ENCODE assay signal across 8 cellular contexts in genomic region chr12:89494411-89495231, GRCh38. TPM values are rescaled to one million over a fixed set of nuclear protein-coding genes. Genes with fewer than 3 reads are reported as not detected.
A peak's percentile ranks its signal among the peaks of the same experiment; 100 is the strongest.
DNase-seq lines count a peak whose midpoint lies in the region; ATAC-seq, FAIRE-seq and TF ChIP-seq lines count a peak whose summit lies in the region.

No MANE protein-coding gene starts in this region.

- no peaks in the 10 kb centered on the region for H3K9me2 ChIP-seq in PC-9 (ENCODE audit: insufficient read depth)

- no peak for FAIRE-seq in pancreas (lab: Jason Lieb, UNC)

- H3K4me2 ChIP-seq in smooth muscle cell (peak overlapping the region; percentile 37), PC-9 (no peak overlapping the region)

- intact Hi-C loops in pancreas (cut with DNase I) (no loop called here), PC-9 (cut with micrococcal nuclease; ENCODE audit: unreplicated experiment) (no loop called here)

- H2AFZ ChIP-seq in smooth muscle cell (ENCODE audit: low read depth): peak overlapping the region; percentile 50
- H2AFZ ChIP-seq in PC-9: no peak overlapping the region

- H3K9me3 ChIP-seq in smooth muscle cell (replicated peaks; ENCODE audit: low read depth): no peaks in the 10 kb centered on the region
- H3K9me3 ChIP-seq in pancreas: no peaks in the 10 kb centered on the region
- no peaks in the 10 kb centered on the region for H3K9me3 ChIP-seq in PC-9 (ENCODE audit: insufficient read depth, low read depth)

- TF ChIP-seq CTCF in smooth muscle cell (IDR thresholded peaks at IDR 0.05; ENCODE audit: borderline replicate concordance, insufficient read depth, poor library complexity, severe bottlenecking) (no peak), pancreas (IDR thresholded peaks at IDR 0.05) (no peak), PC-9 (conservative IDR thresholded peaks at IDR 0.05) (no peak)

- H3K79me2 ChIP-seq in smooth muscle cell (ENCODE audit: low read depth) (no peaks in the 10 kb centered on the region), PC-9 (ENCODE audit: low read depth) (no peaks in the 10 kb centered on the region)

- peaks cover 51% of the 10 kb centered on the region for H3K36me3 Mint-ChIP-seq in activated CD8-positive, alpha-beta memory T cell treated with anti-CD3 and anti-CD28 coated beads, Interleukin-2, amount 10 ng/mL, durations not matched to agents 7 days and 5 days

- H3K27ac Mint-ChIP-seq in activated CD8-positive, alpha-beta memory T cell treated with anti-CD3 and anti-CD28 coated beads, Interleukin-2, amount 10 ng/mL, durations not matched to agents 7 days and 5 days: peak overlapping the region; percentile 88

- H3K27ac ChIP-seq in smooth muscle cell (ENCODE audit: low read depth): peak overlapping the region; percentile 59
- no peak overlapping the region for H3K27ac ChIP-seq in pancreas
- no peak overlapping the region for H3K27ac ChIP-seq in PC-9

- no peaks in the 10 kb centered on the region for H3K27me3 ChIP-seq in smooth muscle cell (ENCODE audit: low read depth)
- H3K27me3 ChIP-seq in pancreas: no peaks in the 10 kb centered on the region
- no peaks in the 10 kb centered on the region for H3K27me3 ChIP-seq in PC-9 (ENCODE audit: insufficient read depth, low read depth)

- H3K4me1 ChIP-seq in smooth muscle cell (ENCODE audit: low read depth) (no peaks in the 10 kb centered on the region), pancreas (no peaks in the 10 kb centered on the region), PC-9 (replicated peaks; ENCODE audit: insufficient read depth) (no peaks in the 10 kb centered on the region)

- peak overlapping the region; percentile 7 for H3K4me3 Mint-ChIP-seq in activated CD8-positive, alpha-beta memory T cell treated with anti-CD3 and anti-CD28 coated beads, Interleukin-2, amount 10 ng/mL, durations not matched to agents 7 days and 5 days

- no peaks in the 10 kb centered on the region for H3F3A ChIP-seq in smooth muscle cell (ENCODE audit: low read depth)
- H3F3A ChIP-seq in PC-9 (ENCODE audit: insufficient read depth, low read depth): no peaks in the 10 kb centered on the region

- H3K9me3 Mint-ChIP-seq in activated CD8-positive, alpha-beta memory T cell treated with anti-CD3 and anti-CD28 coated beads, Interleukin-2, amount 10 ng/mL, durations not matched to agents 7 days and 5 days (ENCODE audit: low read depth): no peaks in the 10 kb centered on the region

- POLR2A ChIA-PET in PC-9 (lab: Charles Lee; ENCODE audit: unreplicated experiment): no interaction called here

- DNase-seq in activated CD8-positive, alpha-beta memory T cell treated with anti-CD3 and anti-CD28 coated beads, Interleukin-2, amount 10 ng/mL, durations not matched to agents 7 days and 5 days: peak; percentile 66
- DNase-seq in smooth muscle cell (lab: John Stamatoyannopoulos, UW; ENCODE audit: unreplicated experiment): no peak
- no peak for DNase-seq in pancreas
- no peak for DNase-seq in NCI-H510A (lab: John Stamatoyannopoulos, UW)
- DNase-seq in PC-9: no peak
- no peak for DNase-seq in GDM1 (lab: John Stamatoyannopoulos, UW)

- H3K4me3 ChIP-seq in smooth muscle cell (no peak overlapping the region), pancreas (no peak overlapping the region), PC-9 (no peak overlapping the region)

- H3K27me3 Mint-ChIP-seq in activated CD8-positive, alpha-beta memory T cell treated with anti-CD3 and anti-CD28 coated beads, Interleukin-2, amount 10 ng/mL, durations not matched to agents 7 days and 5 days: no peaks in the 10 kb centered on the region

- H4K20me1 ChIP-seq in smooth muscle cell (ENCODE audit: low read depth) (no peaks in the 10 kb centered on the region), PC-9 (ENCODE audit: insufficient read depth) (no peaks in the 10 kb centered on the region)

- H3K36me3 ChIP-seq in smooth muscle cell (ENCODE audit: low read depth): no peaks in the 10 kb centered on the region
- no peaks in the 10 kb centered on the region for H3K36me3 ChIP-seq in pancreas
- no peaks in the 10 kb centered on the region for H3K36me3 ChIP-seq in PC-9 (ENCODE audit: low read depth)

- H3K9ac ChIP-seq in smooth muscle cell (ENCODE audit: low read depth): no peak overlapping the region

- 74% methylated on average over 9 of the region's 9 CpGs for WGBS in smooth muscle cell (ENCODE audit: low lambda C conversion rate)
- 93 to 96% methylated on average over 9 of the region's 9 CpGs for WGBS in pancreas, 2 donors

- H3K4me1 Mint-ChIP-seq in activated CD8-positive, alpha-beta memory T cell treated with anti-CD3 and anti-CD28 coated beads, Interleukin-2, amount 10 ng/mL, durations not matched to agents 7 days and 5 days: peaks cover 20% of the 10 kb centered on the region

- ATAC-seq in GM18499 (IDR thresholded peaks at IDR 0.05; ENCODE audit: insufficient read depth, unreplicated experiment) (peak; percentile 69), HG02623 (IDR thresholded peaks at IDR 0.05; ENCODE audit: unreplicated experiment) (peak; percentile 56), pancreas (no peak)
- ATAC-seq in activated CD8-positive, alpha-beta memory T cell treated with anti-CD3 and anti-CD28 coated beads, Interleukin-2, amount 10 ng/mL, durations not matched to agents 7 days and 5 days: peak; percentile 88

- CTCF ChIA-PET in activated CD8-positive, alpha-beta memory T cell treated with anti-CD3 and anti-CD28 coated beads, Interleukin-2, amount 10 ng/mL, durations not matched to agents 7 days and 5 days (lab: Charles Lee): interaction anchor here (0.8 to 3.1 kb wide), 6 partner anchors 17 to 32 kb away, joined by 3 to 13 read pairs (median 4); partner anchors contain the start of genes GALNT4 and POC1B
- CTCF ChIA-PET in PC-9 (lab: Charles Lee): no interaction called here

- no TSS peak for BruUV-seq in PC-9 (replicated peaks; lab: Mats Ljungman, UMichigan)

RNA-seq across cellular contexts. Expression of gene GALNT4, which starts 30.0 kb away (rescaled TPM):
- 10 to 100 TPM; 16.5 to 17.5 TPM for total RNA-seq in activated CD8-positive, alpha-beta memory T cell treated with anti-CD3 and anti-CD28 coated beads, Interleukin-2, amount 10 ng/mL, durations not matched to agents 7 days and 5 days
- total RNA-seq in smooth muscle cell (3.6 and 5.2 TPM in 2 replicates), pancreas (10 to 100 TPM in 1 of 6 donors, 1 to 10 TPM in 5; 3.2 to 15.8 (median 6.5) TPM), PC-9 (2021) (3.2 and 3.7 TPM in 2 replicates)
- polyA plus RNA-seq in smooth muscle cell (1.5 and 2.3 TPM in 2 replicates), pancreas (1 to 10 TPM; 2.6 to 4.3 TPM)

RNA-seq across cellular contexts. Expression of gene POC1B, which starts 31.2 kb away (rescaled TPM):
- total RNA-seq in activated CD8-positive, alpha-beta memory T cell treated with anti-CD3 and anti-CD28 coated beads, Interleukin-2, amount 10 ng/mL, durations not matched to agents 7 days and 5 days: 10 to 100 TPM; 52.2 to 58.8 TPM
- 13.3 and 21.6 TPM in 2 replicates for total RNA-seq in smooth muscle cell
- polyA plus RNA-seq in smooth muscle cell: 9.1 and 11.7 TPM in 2 replicates
- 10 to 100 TPM in 1 of 6 donors, 1 to 10 TPM in 5; 4.3 to 15.5 (median 6.2) TPM for total RNA-seq in pancreas
- 1 to 10 TPM; 3.4 to 6.2 TPM for polyA plus RNA-seq in pancreas
- total RNA-seq in PC-9 (2021): 11.5 and 13.6 TPM in 2 replicates

Comparison
In these comparisons a context has a peak if more than half of its experiments do, and no peak if none do; other contexts are left out.
1. ATAC-seq: peak in GM18499 (single experiment), HG02623 (single experiment) and activated CD8-positive, alpha-beta memory T cell treated with anti-CD3 and anti-CD28 coated beads, Interleukin-2, amount 10 ng/mL, durations not matched to agents 7 days and 5 days (single experiment); none in pancreas (0 of 4).